ENCODE assay signal across 8 cellular contexts in the genomic region with DNA sequence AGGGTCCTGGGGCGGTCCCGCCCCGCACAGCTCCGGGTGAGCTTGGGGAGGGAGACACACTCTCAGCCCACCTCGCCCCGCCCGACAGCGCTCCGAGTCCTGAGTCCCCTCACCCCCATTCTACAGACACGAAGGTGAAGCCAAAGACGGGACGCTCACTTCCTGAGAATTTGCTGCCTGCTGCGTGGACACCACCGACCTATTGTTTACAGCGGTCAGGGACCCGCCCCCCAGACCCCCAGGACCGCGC. TPM values are rescaled to one million over a fixed set of nuclear protein-coding genes. Genes with fewer than 3 reads are reported as not detected.
DNase-seq lines count a peak whose midpoint lies in the region; ATAC-seq and TF ChIP-seq lines count a peak whose summit lies in the region.

No MANE protein-coding gene starts in this region.

- peak overlapping the region; percentile 94 for H3K27ac Mint-ChIP-seq in T-helper 17 cell

- H3K4me3 Mint-ChIP-seq in activated T-cell treated with anti-CD3 and anti-CD28 coated beads, Interleukin-2, amount 50 U/mL, for 4 hours = peak overlapping the region; percentile 100
- H3K4me3 Mint-ChIP-seq in T-helper 17 cell = peak overlapping the region; percentile 96

- H3K4me3 ChIP-seq in foreskin fibroblast (ENCODE audit: low read depth in 1 of 2, low read length in 2 of 2) = peak overlapping the region; percentile 87 to 90
- peak overlapping the region; percentile 77 to 97 (median 90) for H3K4me3 ChIP-seq in sigmoid colon

- H3K4me1 ChIP-seq in sigmoid colon = peaks cover 0 to 28% (median 18%) of the 10 kb centered on the region in 4 donors

- no peaks in the 10 kb centered on the region for H3K27me3 Mint-ChIP-seq in activated T-cell treated with anti-CD3 and anti-CD28 coated beads, Interleukin-2, amount 50 U/mL, for 4 hours (ENCODE audit: low read depth)
- no peaks in the 10 kb centered on the region for H3K27me3 Mint-ChIP-seq in T-helper 17 cell

- peak overlapping the region; percentile 88 to 99 (median 98) for H3K27ac ChIP-seq in sigmoid colon

- intact Hi-C loops in sigmoid colon (cut with DNase I) = loop anchor here (5.0 kb wide), 5 partner anchors 95 to 335 kb away; partner anchors contain the start of genes ATP5ME, MYL5, PIGG and ZNF718

- no peak for DNase-seq in activated T-cell treated with anti-CD3 and anti-CD28 coated beads, Interleukin-2, amount 50 U/mL, for 4 hours
- DNase-seq in activated T-cell treated with anti-CD3 and anti-CD28 coated beads, Interleukin-2, amount 50 U/mL, for 48 hours = no peak
- DNase-seq in T-helper 17 cell (no peak), foreskin fibroblast (no peak), sigmoid colon (peak; percentile 83), ACHN (no peak)

- ATAC-seq in activated T-cell treated with anti-CD3 and anti-CD28 coated beads, Interleukin-2, amount 50 U/mL, for 4 hours = peak in 1 of 2 donors; percentile 2
- ATAC-seq in T-helper 17 cell (no peak), GM18909 (IDR thresholded peaks at IDR 0.05; ENCODE audit: poor library complexity, unreplicated experiment) (no peak), GM18511 (IDR thresholded peaks at IDR 0.05; ENCODE audit: unreplicated experiment) (no peak)

- peaks cover 36% of the 10 kb centered on the region for H3K4me1 Mint-ChIP-seq in activated T-cell treated with anti-CD3 and anti-CD28 coated beads, Interleukin-2, amount 50 U/mL, for 4 hours (ENCODE audit: low read depth)
- H3K4me1 Mint-ChIP-seq in T-helper 17 cell = peaks cover 4% of the 10 kb centered on the region

- in situ Hi-C loops in ACHN (cut with HindIII; ENCODE audit: low pct_ligation_motif_present, low pct_unique_long_range_greater_than_20kb, low sequenced_read_pairs) = no loop called here

- no peaks in the 10 kb centered on the region for H3K27me3 ChIP-seq in sigmoid colon

- TF ChIP-seq EP300 in sigmoid colon (IDR thresholded peaks at IDR 0.05) = no peak

- H3K9me3 ChIP-seq in T-helper 17 cell (ENCODE audit: control insufficient read depth, low read length, poor library complexity, severe bottlenecking) = peaks cover 7% of the 10 kb centered on the region
- H3K9me3 ChIP-seq in sigmoid colon = peaks cover 0 to 12% (median 0%) of the 10 kb centered on the region in 4 donors

- TF ChIP-seq CTCF in foreskin fibroblast (IDR thresholded peaks at IDR 0.05; ENCODE audit: low read depth, low read length) = no peak
- no peak for TF ChIP-seq CTCF in sigmoid colon (IDR thresholded peaks at IDR 0.05)

- no peak for TF ChIP-seq POLR2A in sigmoid colon (IDR thresholded peaks at IDR 0.05)

- peaks cover 24% of the 10 kb centered on the region for H3K9me3 Mint-ChIP-seq in activated T-cell treated with anti-CD3 and anti-CD28 coated beads, Interleukin-2, amount 50 U/mL, for 4 hours

- H3K36me3 ChIP-seq in sigmoid colon = no peaks in the 10 kb centered on the region

- WGBS in sigmoid colon, 2 donors = 1% methylated on average over 18 of the region's 18 CpGs

- H3K36me3 Mint-ChIP-seq in activated T-cell treated with anti-CD3 and anti-CD28 coated beads, Interleukin-2, amount 50 U/mL, for 4 hours (ENCODE audit: insufficient read depth) = peaks cover 31% of the 10 kb centered on the region
- peaks cover 7% of the 10 kb centered on the region for H3K36me3 Mint-ChIP-seq in T-helper 17 cell (ENCODE audit: low read depth)

RNA-seq across cellular contexts. Expression of gene ZNF141, which starts 0.8 kb away (rescaled TPM):
- total RNA-seq in activated T-cell treated with anti-CD3 and anti-CD28 coated beads, Interleukin-2, amount 50 U/mL, for 4 hours = 10 to 100 TPM; 16.8 to 21.7 (median 19.4) TPM
- total RNA-seq in T-helper 17 cell (10 to 100 TPM; 12.8 to 16.5 TPM), sigmoid colon (10 to 100 TPM; 17.4 to 24.4 (median 23.2) TPM)
- polyA plus RNA-seq in sigmoid colon = 1 to 10 TPM; 2.4 to 5.9 (median 3.2) TPM

RNA-seq across cellular contexts. Expression of gene ZNF732, which starts 31.5 kb away (rescaled TPM):
- total RNA-seq in activated T-cell treated with anti-CD3 and anti-CD28 coated beads, Interleukin-2, amount 50 U/mL, for 4 hours = not detected
- total RNA-seq in T-helper 17 cell = not detected
- total RNA-seq in sigmoid colon = under 1 TPM in 1 of 4 donors, not detected in 3; 0.36 TPM
- polyA plus RNA-seq in sigmoid colon = under 1 TPM in 1 of 3 donors, not detected in 2; 0.12 TPM
